14 cellular contexts compared by ENCODE assay signal in the genomic region with DNA sequence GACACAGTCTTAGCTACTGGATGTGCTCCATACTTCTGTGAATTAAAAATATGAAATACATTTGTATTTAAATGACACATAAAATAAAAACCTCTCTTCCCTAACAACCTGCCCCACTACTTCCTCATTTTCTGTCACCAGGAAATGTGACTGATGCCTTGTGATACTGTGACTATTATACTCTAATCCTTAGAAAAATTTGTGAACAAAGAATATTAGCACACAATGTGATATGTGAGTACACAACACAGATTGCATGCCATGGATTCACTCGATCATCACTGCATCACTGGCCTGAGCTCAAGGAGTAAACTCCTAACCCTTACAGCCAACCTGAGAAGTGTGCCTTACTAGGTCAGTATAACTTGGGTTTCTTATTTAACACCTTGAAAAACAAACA.
DNase-seq lines count a peak whose midpoint lies in the region; ATAC-seq, FAIRE-seq and TF ChIP-seq lines count a peak whose summit lies in the region.
"Had no signal": no experiment of that assay in that cellular context is flagged by ENCODE, and none has a peak within 500 bp of the region (broad histone marks: within the 10 kb centered on the region; RNA-seq: fewer than 3 reads in every experiment).

No MANE protein-coding gene starts in this region.

- H3K9me3 ChIP-seq in mammary epithelial cell (replicated peaks; ENCODE audit: insufficient read depth, low read length): no peaks in the 10 kb centered on the region
- H3K9me3 ChIP-seq in naive thymus-derived CD4-positive, alpha-beta T cell (ENCODE audit: control insufficient read depth in 2 of 3, low read length in 3 of 3): no peaks in the 10 kb centered on the region

- no peak for TF ChIP-seq CTCF in NB4 (IDR thresholded peaks at IDR 0.05; ENCODE audit: low read depth, low read length)
- no peak for TF ChIP-seq CTCF in mammary epithelial cell (conservative IDR thresholded peaks at IDR 0.05 in 1 of 2, IDR thresholded peaks at IDR 0.05 in 1 of 2; ENCODE audit: extremely low read depth in 1 of 2, insufficient read depth in 1 of 2, low read depth in 1 of 2, low read length in 2 of 2)

- H3K79me2 ChIP-seq in mammary epithelial cell (ENCODE audit: insufficient read depth, low read length): peaks cover 4% of the 10 kb centered on the region

- H3K27ac ChIP-seq in mammary epithelial cell (ENCODE audit: insufficient read depth, low read depth, low read length): peak overlapping the region; percentile 92
- no peak overlapping the region for H3K27ac ChIP-seq in naive thymus-derived CD4-positive, alpha-beta T cell (ENCODE audit: low read depth, low read length)

- H3K9ac ChIP-seq in mammary epithelial cell (ENCODE audit: insufficient read depth, low read length): no peak overlapping the region

- no TSS peak for BruUV-seq in mammary epithelial cell (replicated peaks; lab: Mats Ljungman, UMichigan)

- POLR2A ChIA-PET in naive thymus-derived CD4-positive, alpha-beta T cell (lab: Charles Lee): no interaction called here

- CTCF ChIA-PET in mammary epithelial cell (lab: Charles Lee; ENCODE audit: low non-redundant PET): interaction anchor here (0.6 kb wide), 2 partner anchors 82 to 149 kb away, joined by 3 read pairs; no protein-coding TSS in a partner anchor
- CTCF ChIA-PET in naive thymus-derived CD4-positive, alpha-beta T cell (lab: Charles Lee): no interaction called here

- H3K4me3 ChIP-seq in NB4 (ENCODE audit: low read depth, low read length): no peak overlapping the region
- H3K4me3 ChIP-seq in mammary epithelial cell (replicated peaks in 1 of 3; ENCODE audit: insufficient read depth in 1 of 3, low read depth in 2 of 3, low read length in 3 of 3): no peak overlapping the region
- no peak overlapping the region for H3K4me3 ChIP-seq in naive thymus-derived CD4-positive, alpha-beta T cell (ENCODE audit: low read length)

- DNase-seq in GM12892 (ENCODE audit: insufficient read length): no peak
- peak; percentile 37 for DNase-seq in NB4 (ENCODE audit: low read depth)
- no peak for DNase-seq in mammary epithelial cell
- DNase-seq in naive thymus-derived CD4-positive, alpha-beta T cell: no peak
- no peak for DNase-seq in activated CD4-positive, CD25-positive, alpha-beta regulatory T cell (lab: John Stamatoyannopoulos, UW)
- DNase-seq in NCI-H2081 (lab: John Stamatoyannopoulos, UW): no peak
- no peak for DNase-seq in activated naive CD4-positive, alpha-beta T cell treated with Interleukin-2 at 50 U/mL for 16 hours
- DNase-seq: amygdala; NCI-H1105 treated with DMSO at 0.1 percent for 48 hours; NCI-H524 treated with DMSO at 0.1 percent for 48 hours; stimulated activated CD4-positive, alpha-beta T cell treated with anti-CD3 and anti-CD28 coated beads, Interleukin-15, amount 100 ng/mL, for 24 hours had no signal

- H3K4me2 ChIP-seq in mammary epithelial cell (ENCODE audit: insufficient read depth, low read depth, low read length): no peak overlapping the region

- no peak for TF ChIP-seq POLR2A in GM12892 (IDR thresholded peaks at IDR 0.05; ENCODE audit: low read depth, low read length)
- TF ChIP-seq POLR2A in NB4 (IDR thresholded peaks at IDR 0.05; ENCODE audit: extremely low read depth, insufficient read length): no peak

- H3K4me1 Mint-ChIP-seq in naive thymus-derived CD4-positive, alpha-beta T cell: peaks cover 19 to 28% (median 21%) of the 10 kb centered on the region in 7 donors

- intact Hi-C loops in mammary epithelial cell (cut with micrococcal nuclease): loop anchor here (2.0 to 5.0 kb wide), 2 partner anchors 79 to 283 kb away; a partner anchor contains a TSS
- intact Hi-C loops in naive thymus-derived CD4-positive, alpha-beta T cell (cut with micrococcal nuclease): loop anchor here in 1 of 2 donors (2.0 to 5.0 kb wide), 2 partner anchors 127 to 183 kb away; no protein-coding TSS in a partner anchor

- H3K4me3 Mint-ChIP-seq in naive thymus-derived CD4-positive, alpha-beta T cell: peak overlapping the region in 1 of 10 donors; percentile 44

- WGBS in mammary epithelial cell (ENCODE audit: low coverage, missing lambda C conversion rate): 92% methylated on average over 1 of the region's 1 CpG

- H3K36me3 ChIP-seq in mammary epithelial cell (ENCODE audit: insufficient read depth, low read length): no peaks in the 10 kb centered on the region
- H3K36me3 ChIP-seq in naive thymus-derived CD4-positive, alpha-beta T cell (ENCODE audit: control insufficient read depth in 2 of 3, insufficient read depth in 3 of 3, low read length in 3 of 3): no peaks in the 10 kb centered on the region

- H3K27me3 ChIP-seq in mammary epithelial cell (ENCODE audit: insufficient read depth, low read length): no peaks in the 10 kb centered on the region
- H3K27me3 ChIP-seq in naive thymus-derived CD4-positive, alpha-beta T cell (ENCODE audit: control insufficient read depth in 2 of 2, insufficient read depth in 2 of 2, low read length in 2 of 2): no peaks in the 10 kb centered on the region

- dilution Hi-C loops in mammary epithelial cell (cut with HindIII; ENCODE audit: low sequenced_read_pairs): loop anchor here (5.0 to 10.0 kb wide), 2 partner anchors 78 to 185 kb away; no protein-coding TSS in a partner anchor

- peak; percentile 70 for FAIRE-seq in GM12892 (lab: Jason Lieb, UNC)
- FAIRE-seq: D721Med had no signal

- no peaks in the 10 kb centered on the region for H4K20me1 ChIP-seq in mammary epithelial cell (ENCODE audit: insufficient read depth, low read length)

- H2AFZ ChIP-seq in mammary epithelial cell (ENCODE audit: low read depth, low read length): no peak overlapping the region

- no peaks in the 10 kb centered on the region for H3K9me3 Mint-ChIP-seq in naive thymus-derived CD4-positive, alpha-beta T cell
- H3K9me3 Mint-ChIP-seq: naive thymus-derived CD8-positive, alpha-beta T cell had no signal

- peaks cover 0 to 4% (median 0%) of the 10 kb centered on the region in 5 donors for H3K27me3 Mint-ChIP-seq in naive thymus-derived CD4-positive, alpha-beta T cell

- in situ Hi-C loops in mammary epithelial cell (cut with MboI; ENCODE audit: low sequenced_read_pairs in 2 of 2): loop anchor here in 1 of 2 donors (5.0 to 25.0 kb wide), 2 partner anchors 102 to 273 kb away; a partner anchor contains a TSS

- H3K27ac Mint-ChIP-seq in naive thymus-derived CD4-positive, alpha-beta T cell: peak overlapping the region in 1 of 9 donors; percentile 43

- H3K4me1 ChIP-seq in mammary epithelial cell (ENCODE audit: insufficient read depth, low read length): peaks cover 32% of the 10 kb centered on the region
- peaks cover 0 to 19% of the 10 kb centered on the region in 2 donors for H3K4me1 ChIP-seq in naive thymus-derived CD4-positive, alpha-beta T cell (ENCODE audit: control insufficient read depth in 2 of 2, insufficient read depth in 2 of 2, low read length in 2 of 2)

- ATAC-seq in naive thymus-derived CD4-positive, alpha-beta T cell: peak; percentile 66
- ATAC-seq in GM18498 (IDR thresholded peaks at IDR 0.05; ENCODE audit: unreplicated experiment): no peak

- no peaks in the 10 kb centered on the region for H3K36me3 Mint-ChIP-seq in naive thymus-derived CD4-positive, alpha-beta T cell
- H3K36me3 Mint-ChIP-seq: naive thymus-derived CD8-positive, alpha-beta T cell had no signal
